9 cellular contexts compared by ENCODE assay signal in the genomic region with DNA sequence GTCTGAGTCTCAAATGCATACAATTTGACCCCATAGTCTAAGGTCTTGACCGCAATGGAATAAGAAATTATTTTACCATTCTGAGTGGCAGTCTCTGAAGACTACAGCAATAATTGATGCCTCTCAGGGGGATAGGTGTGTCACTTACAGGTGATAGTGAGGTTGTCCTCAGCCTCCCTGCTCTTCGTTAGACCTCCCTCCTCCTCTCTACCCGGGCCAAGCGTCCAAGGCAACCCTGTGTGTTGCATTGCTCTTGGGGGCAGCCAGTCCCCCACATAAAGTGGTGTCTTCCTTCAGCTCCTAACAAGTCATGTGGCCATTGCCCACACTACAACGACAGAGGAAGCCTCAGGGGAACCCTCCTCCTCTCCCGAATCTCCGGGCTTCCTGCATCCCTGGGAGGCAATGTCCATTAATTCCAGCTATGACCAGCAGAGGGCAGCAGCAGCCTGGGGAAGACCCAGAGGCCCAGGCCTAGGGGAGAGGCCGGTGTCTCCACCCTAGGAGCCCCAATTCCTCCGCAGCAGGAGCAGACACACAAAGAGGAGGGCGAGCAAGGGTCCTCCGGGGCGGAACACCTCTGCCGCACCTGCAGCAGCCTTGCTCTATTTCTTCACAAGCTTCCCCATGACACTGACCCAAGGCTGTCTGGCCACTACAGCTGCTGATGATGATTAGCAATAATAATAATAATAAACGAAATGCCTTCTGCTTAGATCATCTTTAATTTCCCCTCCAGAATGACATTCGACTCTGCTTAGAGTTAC.
DNase-seq lines count a peak whose midpoint lies in the region; ATAC-seq and TF ChIP-seq lines count a peak whose summit lies in the region.
"Had no signal": no experiment of that assay in that cellular context is flagged by ENCODE, and none has a peak within 500 bp of the region (broad histone marks: within the 10 kb centered on the region; RNA-seq: fewer than 3 reads in every experiment).

No MANE protein-coding gene starts in this region.

- no peaks in the 10 kb centered on the region for H4K20me1 ChIP-seq in MM.1S (ENCODE audit: insufficient read depth, low read length)

- H3F3A ChIP-seq in MM.1S (ENCODE audit: insufficient read depth, low read length), result no peaks in the 10 kb centered on the region

- no peak overlapping the region for H3K4me3 Mint-ChIP-seq in brain
- H3K4me3 Mint-ChIP-seq: dendritic cell treated with granulocyte-macrophage colony-stimulating factor and Interleukin-4, amounts not matched to agents 40 ng/mL and 50 ng/mL, for 4 days had no signal

- no peak overlapping the region for H3K4me3 ChIP-seq in MM.1S (ENCODE audit: low read length)

- H3K9me3 Mint-ChIP-seq in brain, result no peaks in the 10 kb centered on the region
- H3K9me3 Mint-ChIP-seq: dendritic cell treated with granulocyte-macrophage colony-stimulating factor and Interleukin-4, amounts not matched to agents 40 ng/mL and 50 ng/mL, for 4 days had no signal

- DNase-seq in DMS53 treated with DMSO at 0.1 percent for 48 hours (lab: John Stamatoyannopoulos, UW; ENCODE audit: unreplicated experiment), result peak; percentile 30
- DNase-seq in MM.1S, result peak; percentile 56
- DNase-seq in UCSD-AML1 (lab: John Stamatoyannopoulos, UW; ENCODE audit: unreplicated experiment), result peak; percentile 55
- peak; percentile 44 for DNase-seq in iris pigment epithelial cell (ENCODE audit: low read depth)
- peak; percentile 71 for DNase-seq in stimulated activated CD4-positive, alpha-beta T cell treated with anti-CD3 and anti-CD28 coated beads, Interleukin-1b, Interleukin-23, amount 100 ng/mL, for 48 hours

- no peak overlapping the region for H2AFZ ChIP-seq in MM.1S (ENCODE audit: low read length)

- H3K9ac ChIP-seq in MM.1S (ENCODE audit: low read length), result no peak overlapping the region

- ATAC-seq in GM21786 (IDR thresholded peaks at IDR 0.05; ENCODE audit: unreplicated experiment) (peak; percentile 64), HG03108 (IDR thresholded peaks at IDR 0.05; ENCODE audit: unreplicated experiment) (no peak)

- H3K9me3 ChIP-seq in MM.1S (replicated peaks; ENCODE audit: insufficient read depth, low read length), result no peaks in the 10 kb centered on the region

- H3K36me3 Mint-ChIP-seq in brain, result no peaks in the 10 kb centered on the region

- peaks cover 25% of the 10 kb centered on the region for H3K4me1 Mint-ChIP-seq in brain

- H3K4me2 ChIP-seq in MM.1S (ENCODE audit: low read depth, low read length), result no peak overlapping the region

- H3K36me3 ChIP-seq in MM.1S (replicated peaks; ENCODE audit: insufficient read depth, low read length), result no peaks in the 10 kb centered on the region

- H3K27me3 ChIP-seq in MM.1S (replicated peaks; ENCODE audit: insufficient read depth, low read length), result no peaks in the 10 kb centered on the region

- H3K4me1 ChIP-seq in MM.1S (ENCODE audit: low read length), result no peaks in the 10 kb centered on the region

- H3K27ac Mint-ChIP-seq in brain, result peak overlapping the region in 1 of 5 experiments; percentile 73
- H3K27ac Mint-ChIP-seq: dendritic cell treated with granulocyte-macrophage colony-stimulating factor and Interleukin-4, amounts not matched to agents 40 ng/mL and 50 ng/mL, for 4 days had no signal

- no peaks in the 10 kb centered on the region for H3K27me3 Mint-ChIP-seq in brain

- no peaks in the 10 kb centered on the region for H3K79me2 ChIP-seq in MM.1S (ENCODE audit: low read length)

- TF ChIP-seq CTCF in MM.1S (IDR thresholded peaks at IDR 0.05; ENCODE audit: low read length), result peak; percentile 94
- peak; percentile 88 to 97 for TF ChIP-seq CTCF in brain (conservative IDR thresholded peaks at IDR 0.05)

- H3K27ac ChIP-seq in MM.1S (ENCODE audit: low read length), result no peak overlapping the region

- no peaks in the 10 kb centered on the region for H3K9me2 ChIP-seq in MM.1S (replicated peaks; ENCODE audit: insufficient read depth, low read length)
